Comparison of ENCODE assay signal across 8 cellular contexts in genomic region chr5:157743163-157744054, GRCh38. TPM values are rescaled to one million over a fixed set of nuclear protein-coding genes. Genes with fewer than 3 reads are reported as not detected.
DNase-seq lines count a peak whose midpoint lies in the region; ATAC-seq and TF ChIP-seq lines count a peak whose summit lies in the region.

LSM11 (plus strand) TSS chr5:157743712; CDS start chr5:157743751, 39 bp downstream.

- H3K9me3 ChIP-seq in HEK293 (ENCODE audit: control insufficient read depth, insufficient read depth, low read depth, low read length) (no peaks in the 10 kb centered on the region), MM.1S (replicated peaks; ENCODE audit: insufficient read depth, low read length) (no peaks in the 10 kb centered on the region), thoracic aorta (no peaks in the 10 kb centered on the region)

- no peaks in the 10 kb centered on the region for H3F3A ChIP-seq in MM.1S (ENCODE audit: insufficient read depth, low read length)

- H3K27me3 Mint-ChIP-seq in activated naive CD4-positive, alpha-beta T cell treated with anti-CD3 and anti-CD28 coated beads, Interleukin-2, amount 10 ng/mL, durations not matched to agents 7 days and 5 days = no peaks in the 10 kb centered on the region
- no peaks in the 10 kb centered on the region for H3K27me3 Mint-ChIP-seq in osteocyte (ENCODE audit: unreplicated experiment)

- peak within 1 kb of the TSS; percentile 78 for H3K27ac Mint-ChIP-seq in activated naive CD4-positive, alpha-beta T cell treated with anti-CD3 and anti-CD28 coated beads, Interleukin-2, amount 10 ng/mL, durations not matched to agents 7 days and 5 days
- H3K27ac Mint-ChIP-seq in osteocyte (ENCODE audit: unreplicated experiment) = peak within 1 kb of the TSS; percentile 69

- no peaks in the 10 kb centered on the region for H3K9me3 Mint-ChIP-seq in activated naive CD4-positive, alpha-beta T cell treated with anti-CD3 and anti-CD28 coated beads, Interleukin-2, amount 10 ng/mL, durations not matched to agents 7 days and 5 days
- H3K9me3 Mint-ChIP-seq in osteocyte (ENCODE audit: unreplicated experiment) = no peaks in the 10 kb centered on the region

- CTCF ChIA-PET in HEK293 (lab: Yijun Ruan, JAX) = interaction anchor here (0.5 to 4.0 kb wide), 75 partner anchors 10 to 1435 kb away, joined by 3 to 49 read pairs (median 4); partner anchors contain the start of genes C5orf52 and THG1L
- CTCF ChIA-PET in activated naive CD4-positive, alpha-beta T cell treated with anti-CD3 and anti-CD28 coated beads, Interleukin-2, amount 10 ng/mL, durations not matched to agents 7 days and 5 days (lab: Charles Lee) = interaction anchor here (0.6 to 4.4 kb wide), 48 partner anchors 9 to 419 kb away, joined by 3 to 33 read pairs (median 4); partner anchors contain the start of genes SOX30 and THG1L

- peaks cover 16% of the 10 kb centered on the region for H3K79me2 ChIP-seq in MM.1S (ENCODE audit: low read length)

- no peaks in the 10 kb centered on the region for H4K20me1 ChIP-seq in MM.1S (ENCODE audit: insufficient read depth, low read length)

- DNase-seq in GM10266 (ENCODE audit: extremely low spot score) (peak; percentile 96), MM.1S (peak; percentile 88), SK-MEL-5 (ENCODE audit: low read depth, low spot score) (peak; percentile 70), glomerular visceral epithelial cell (ENCODE audit: extremely low spot score) (peak; percentile 89), osteocyte (ENCODE audit: extremely low spot score, unreplicated experiment) (peak; percentile 97), thoracic aorta (ENCODE audit: low spot score) (peak; percentile 62)
- peak; percentile 91 for DNase-seq in activated naive CD4-positive, alpha-beta T cell treated with anti-CD3 and anti-CD28 coated beads, Interleukin-2, amount 10 ng/mL, durations not matched to agents 7 days and 5 days

- H3K4me3 ChIP-seq in HEK293 (ENCODE audit: low read depth, low read length) = peak within 1 kb of the TSS; percentile 89
- peak within 1 kb of the TSS; percentile 78 for H3K4me3 ChIP-seq in MM.1S (ENCODE audit: low read length)
- H3K4me3 ChIP-seq in thoracic aorta = peak within 1 kb of the TSS; percentile 89

- peak within 1 kb of the TSS; percentile 75 for H3K9ac ChIP-seq in MM.1S (ENCODE audit: low read length)

- peaks cover 12% of the 10 kb centered on the region for H3K36me3 Mint-ChIP-seq in activated naive CD4-positive, alpha-beta T cell treated with anti-CD3 and anti-CD28 coated beads, Interleukin-2, amount 10 ng/mL, durations not matched to agents 7 days and 5 days
- H3K36me3 Mint-ChIP-seq in osteocyte (ENCODE audit: unreplicated experiment) = peaks cover 2% of the 10 kb centered on the region

- H3K36me3 ChIP-seq in HEK293 (ENCODE audit: control insufficient read depth in 2 of 2, insufficient read depth in 1 of 2, low read length in 2 of 2) (peaks cover 5 to 10% of the 10 kb centered on the region in 2 experiments), MM.1S (replicated peaks; ENCODE audit: insufficient read depth, low read length) (no peaks in the 10 kb centered on the region), thoracic aorta (no peaks in the 10 kb centered on the region)

- POLR2A ChIA-PET in HEK293 (lab: Yijun Ruan, JAX) = interaction anchor here (0.6 to 1.7 kb wide), 4 partner anchors 12 to 135 kb away, joined by 3 to 6 read pairs (median 4); partner anchors contain the start of gene THG1L

- TF ChIP-seq CTCF in GM10266 (IDR thresholded peaks at IDR 0.05; ENCODE audit: control insufficient read depth, insufficient read depth, low read depth, missing control alignments) (peak; percentile 100), HEK293 (tag by site-specific recombination; IDR thresholded peaks at IDR 0.05) (peak; percentile 99), MM.1S (IDR thresholded peaks at IDR 0.05; ENCODE audit: low read length) (peak; percentile 98), osteocyte (IDR thresholded peaks at IDR 0.05) (peak; percentile 100), thoracic aorta (IDR thresholded peaks at IDR 0.05) (peak; percentile 98)

- H2AFZ ChIP-seq in MM.1S (ENCODE audit: low read length) = peak within 1 kb of the TSS; percentile 90

- H3K4me1 ChIP-seq in HEK293 (ENCODE audit: control insufficient read depth, insufficient read depth, low read length) (peaks cover 14% of the 10 kb centered on the region; the same call in 1 of the 2 replicates), MM.1S (ENCODE audit: low read length) (peaks cover 12% of the 10 kb centered on the region; the same call in 1 of the 2 replicates), thoracic aorta (ENCODE audit: control insufficient read depth in 1 of 2, low read depth in 2 of 2) (peaks cover 5 to 21% of the 10 kb centered on the region in 2 donors)

- in situ Hi-C loops in SK-MEL-5 (cut with HindIII; ENCODE audit: low pct_unique_long_range_greater_than_20kb, low sequenced_read_pairs) = no loop called here

- H3K27ac ChIP-seq in HEK293 (ENCODE audit: extremely low read depth, low read depth, low read length) (peak within 1 kb of the TSS; percentile 71; the same call in 1 of the 2 replicates), MM.1S (ENCODE audit: low read length) (no peak within 1 kb of the TSS), thoracic aorta (peak within 1 kb of the TSS in 1 of 2 donors; percentile 12)

- peaks cover 36% of the 10 kb centered on the region for H3K4me1 Mint-ChIP-seq in activated naive CD4-positive, alpha-beta T cell treated with anti-CD3 and anti-CD28 coated beads, Interleukin-2, amount 10 ng/mL, durations not matched to agents 7 days and 5 days
- peaks cover 26% of the 10 kb centered on the region for H3K4me1 Mint-ChIP-seq in osteocyte (ENCODE audit: unreplicated experiment)

- no peaks in the 10 kb centered on the region for H3K27me3 ChIP-seq in MM.1S (replicated peaks; ENCODE audit: insufficient read depth, low read length)
- H3K27me3 ChIP-seq in thoracic aorta (replicated peaks; ENCODE audit: insufficient read depth) = no peaks in the 10 kb centered on the region

- H3K4me3 Mint-ChIP-seq in activated naive CD4-positive, alpha-beta T cell treated with anti-CD3 and anti-CD28 coated beads, Interleukin-2, amount 10 ng/mL, durations not matched to agents 7 days and 5 days = peak within 1 kb of the TSS; percentile 85
- peak within 1 kb of the TSS; percentile 89 for H3K4me3 Mint-ChIP-seq in osteocyte (ENCODE audit: unreplicated experiment)

- no peaks in the 10 kb centered on the region for H3K9me2 ChIP-seq in MM.1S (replicated peaks; ENCODE audit: insufficient read depth, low read length)

- peak; percentile 89 for ATAC-seq in thoracic aorta (ENCODE audit: insufficient number of reproducible peaks, low FRiP score, low read depth)

- H3K4me2 ChIP-seq in MM.1S (ENCODE audit: low read depth, low read length) = peak within 1 kb of the TSS; percentile 89

TF ChIP-seq in HEK293, 187 proteins besides CTCF, POLR2A, EP300 and RAD21 (continues in another document):
- 0 out of 2 replicates have a peak, but pooled peaks have one; percentile 57 for TF ChIP-seq HOXC10 (CRISPR knock-in tag; IDR thresholded peaks at IDR 0.05)
- no peak for TF ChIP-seq ZSCAN16 (tag by site-specific recombination; IDR thresholded peaks at IDR 0.05)
- TF ChIP-seq ZBTB48 (tag by site-specific recombination; IDR thresholded peaks at IDR 0.05) = no peak
- TF ChIP-seq TRIM28 (IDR thresholded peaks at IDR 0.05; ENCODE audit: borderline replicate concordance, low read length) = peak; percentile 12; the same call in 1 of the 2 replicates
- no peak for TF ChIP-seq ZNF140 (tag by site-specific recombination; IDR thresholded peaks at IDR 0.05)
- no peak for TF ChIP-seq BCL6B (tag by site-specific recombination; IDR thresholded peaks at IDR 0.05)
- no peak for TF ChIP-seq SALL2 (tag by site-specific recombination; IDR thresholded peaks at IDR 0.05; ENCODE audit: borderline replicate concordance)
- TF ChIP-seq ZNF362 (tag by site-specific recombination; IDR thresholded peaks at IDR 0.05) = no peak
- TF ChIP-seq ZNF184 (tag by site-specific recombination; IDR thresholded peaks at IDR 0.05) = 0 out of 2 replicates have a peak, but pooled peaks have one; percentile 27
- no peak for TF ChIP-seq ZNF155 (tag by site-specific recombination; IDR thresholded peaks at IDR 0.05)
- no peak for TF ChIP-seq ZNF24 (tag by site-specific recombination; IDR thresholded peaks at IDR 0.05)
- TF ChIP-seq ZNF777 (tag by site-specific recombination; IDR thresholded peaks at IDR 0.05; ENCODE audit: borderline replicate concordance) = no peak
- TF ChIP-seq REPIN1 (tag by site-specific recombination; IDR thresholded peaks at IDR 0.05; ENCODE audit: low read depth) = no peak
- no peak for TF ChIP-seq ZNF830 (tag by site-specific recombination; IDR thresholded peaks at IDR 0.05; ENCODE audit: low read depth)
- TF ChIP-seq MYNN (tag by site-specific recombination; IDR thresholded peaks at IDR 0.05; ENCODE audit: borderline replicate concordance) = no peak
- no peak for TF ChIP-seq OVOL3 (tag by site-specific recombination; IDR thresholded peaks at IDR 0.05)

RNA-seq across cellular contexts. Expression of gene LSM11, which starts in this region (rescaled TPM):
- 2.2 and 2.5 TPM in 2 replicates for total RNA-seq in SK-MEL-5 (2014; rRNA removed; shearing (Covaris generic))
- polyA plus RNA-seq in SK-MEL-5 (2015; cell fraction: cytosol; rRNA removed) = 1.4 and 1.6 TPM in 2 replicates
- 5.3 and 7.6 TPM in 2 replicates for polyA plus RNA-seq in SK-MEL-5 (2015; cell fraction: nucleus; rRNA removed)
- total RNA-seq in osteocyte (7.2 TPM in 2 replicates), thoracic aorta (1 to 10 TPM; 5.3 to 6.8 TPM)
